In the genomic region with DNA sequence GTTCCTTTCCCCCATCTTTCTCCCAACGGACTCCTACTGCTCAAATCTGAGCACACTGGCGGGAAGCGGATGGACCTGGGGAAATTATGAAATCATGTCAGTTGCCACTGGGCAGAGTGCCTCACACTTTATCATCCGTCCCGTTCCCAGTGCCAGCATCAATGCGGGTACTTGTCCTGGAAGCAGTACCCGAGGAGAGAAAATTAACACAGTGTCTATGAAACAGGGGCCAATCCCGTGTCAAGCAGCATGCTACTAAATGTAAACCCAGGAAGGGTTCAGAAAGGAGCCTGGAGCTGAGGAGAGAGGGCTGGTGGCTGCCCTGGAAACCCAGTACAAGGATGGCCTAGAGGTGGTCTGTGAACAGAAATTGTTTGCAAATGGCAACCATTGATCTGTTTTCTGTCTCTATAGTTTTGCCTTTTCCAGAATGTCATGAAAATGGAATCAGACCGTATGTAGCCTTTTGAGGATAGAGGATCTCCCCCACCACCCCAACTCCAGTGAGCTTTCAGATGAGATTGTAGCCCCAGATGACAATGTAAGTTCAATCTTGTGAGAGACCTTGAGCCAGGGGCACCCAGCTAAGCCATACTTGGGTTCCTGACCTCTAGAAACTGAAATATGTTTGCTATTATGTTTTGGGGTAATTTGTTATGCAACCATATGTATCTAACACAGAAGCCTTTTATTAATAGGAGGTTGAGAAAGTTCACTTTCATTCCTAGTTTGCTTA, we compare ENCODE assay signal across 8 cellular contexts. TPM values are rescaled to one million over a fixed set of nuclear protein-coding genes. Genes with fewer than 3 reads are reported as not detected.
DNase-seq lines count a peak whose midpoint lies in the region; ATAC-seq, FAIRE-seq and TF ChIP-seq lines count a peak whose summit lies in the region.

No MANE protein-coding gene starts in this region.

- peak overlapping the region in 3 of 4 donors; percentile 66 to 69 (median 68) for H3K27ac ChIP-seq in gastrocnemius medialis

- no peaks in the 10 kb centered on the region for H3K9me3 Mint-ChIP-seq in activated T-helper 2 cell treated with anti-CD3 and anti-CD28 coated beads, Interferon-gamma antibody, Interleukin-2, Interleukin-4, amounts not matched to agents 10 μg/mL and 5 μg/mL and 100 μg/mL, durations not matched to agents 14 hours and 24 hours and 36 hours

- no peaks in the 10 kb centered on the region for H3K36me3 ChIP-seq in gastrocnemius medialis

- peaks cover 33% of the 10 kb centered on the region for H3K27me3 Mint-ChIP-seq in activated T-helper 2 cell treated with anti-CD3 and anti-CD28 coated beads, Interferon-gamma antibody, Interleukin-2, Interleukin-4, amounts not matched to agents 10 μg/mL and 5 μg/mL and 100 μg/mL, durations not matched to agents 14 hours and 24 hours and 36 hours (ENCODE audit: low read depth)

- H3K4me1 Mint-ChIP-seq in activated T-helper 2 cell treated with anti-CD3 and anti-CD28 coated beads, Interferon-gamma antibody, Interleukin-2, Interleukin-4, amounts not matched to agents 10 μg/mL and 5 μg/mL and 100 μg/mL, durations not matched to agents 14 hours and 24 hours and 36 hours (ENCODE audit: low read depth), result peaks cover 10% of the 10 kb centered on the region

- FAIRE-seq in GM19239 (lab: Jason Lieb, UNC), result no peak

- DNase-seq in AG10803 (ENCODE audit: low read depth) (peak; percentile 21), HS-5 (ENCODE audit: low read depth) (peak; percentile 23), left cardiac atrium (peak; percentile 45), gastrocnemius medialis (peak in 1 of 2 donors; percentile 4), OCI-M1 (lab: John Stamatoyannopoulos, UW) (no peak), GM19239 (ENCODE audit: insufficient read length, low spot score) (no peak), NCI-H345 (lab: John Stamatoyannopoulos, UW) (no peak)
- DNase-seq in activated T-helper 2 cell treated with anti-CD3 and anti-CD28 coated beads, Interferon-gamma antibody, Interleukin-2, Interleukin-4, amounts not matched to agents 10 μg/mL and 5 μg/mL and 100 μg/mL, durations not matched to agents 14 hours and 24 hours and 36 hours (ENCODE audit: low spot score), result no peak

- H3K27me3 ChIP-seq in gastrocnemius medialis, result no peaks in the 10 kb centered on the region

- no peaks in the 10 kb centered on the region for H3K9me3 ChIP-seq in gastrocnemius medialis

- no peaks in the 10 kb centered on the region for H3K36me3 Mint-ChIP-seq in activated T-helper 2 cell treated with anti-CD3 and anti-CD28 coated beads, Interferon-gamma antibody, Interleukin-2, Interleukin-4, amounts not matched to agents 10 μg/mL and 5 μg/mL and 100 μg/mL, durations not matched to agents 14 hours and 24 hours and 36 hours (ENCODE audit: low read depth)

- in situ Hi-C loops in gastrocnemius medialis (cut with MboI; ENCODE audit: low sequenced_read_pairs in 4 of 4), result no loop called here

- no peak for TF ChIP-seq POLR2A in gastrocnemius medialis (IDR thresholded peaks at IDR 0.05)

- no peak overlapping the region for H3K27ac Mint-ChIP-seq in activated T-helper 2 cell treated with anti-CD3 and anti-CD28 coated beads, Interferon-gamma antibody, Interleukin-2, Interleukin-4, amounts not matched to agents 10 μg/mL and 5 μg/mL and 100 μg/mL, durations not matched to agents 14 hours and 24 hours and 36 hours

- intact Hi-C loops in activated T-helper 2 cell treated with anti-CD3 and anti-CD28 coated beads, Interferon-gamma antibody, Interleukin-2, Interleukin-4, amounts not matched to agents 10 μg/mL and 5 μg/mL and 100 μg/mL, durations not matched to agents 14 hours and 24 hours and 36 hours (cut with micrococcal nuclease), result loop anchor here (2.0 to 5.0 kb wide), 4 partner anchors 35 to 135 kb away; partner anchors contain the start of gene MAP4K5
- intact Hi-C loops in left cardiac atrium (cut with DNase I) (no loop called here), gastrocnemius medialis (cut with DNase I; ENCODE audit: low total_unique reads) (loop anchor here (2.0 to 10.0 kb wide), 5 partner anchors 55 to 163 kb away; partner anchors contain the start of genes DMAC2L, L2HGDH, MAP4K5 and SOS2)

- ATAC-seq in left cardiac atrium (peak; percentile 34 to 39), gastrocnemius medialis (peak; percentile 29 to 32)

- peaks cover 10 to 13% of the 10 kb centered on the region in 2 donors for H3K4me1 ChIP-seq in gastrocnemius medialis

- H3K4me3 ChIP-seq in AG10803 (ENCODE audit: low read length) (peak overlapping the region; percentile 65), gastrocnemius medialis (peak overlapping the region; percentile 59 to 95 (median 67))

- H3K4me3 Mint-ChIP-seq in activated T-helper 2 cell treated with anti-CD3 and anti-CD28 coated beads, Interferon-gamma antibody, Interleukin-2, Interleukin-4, amounts not matched to agents 10 μg/mL and 5 μg/mL and 100 μg/mL, durations not matched to agents 14 hours and 24 hours and 36 hours (ENCODE audit: low read depth), result peak overlapping the region; percentile 46

- TF ChIP-seq CTCF in AG10803 (conservative IDR thresholded peaks at IDR 0.05; ENCODE audit: low read length) (no peak), gastrocnemius medialis (IDR thresholded peaks at IDR 0.05 in 4 of 5, conservative IDR thresholded peaks at IDR 0.05 in 1 of 5) (no peak)

RNA-seq across cellular contexts. Expression of gene CDKL1, which starts 0.9 kb away (rescaled TPM):
- 3.6 and 5.0 TPM in 2 replicates for total RNA-seq in activated T-helper 2 cell treated with anti-CD3 and anti-CD28 coated beads, Interferon-gamma antibody, Interleukin-2, Interleukin-4, amounts not matched to agents 10 μg/mL and 5 μg/mL and 100 μg/mL, durations not matched to agents 14 hours and 24 hours and 36 hours
- total RNA-seq in left cardiac atrium (1 to 10 TPM; 2.9 to 3.0 TPM), gastrocnemius medialis (1 to 10 TPM in 2 of 4 donors, under 1 TPM in 2; 0.59 to 2.0 (median 1.4) TPM)

Comparison
In these comparisons a context has a peak if more than half of its experiments do, and no peak if none do; other contexts are left out.
1. DNase-seq: peak in AG10803 (single experiment), HS-5 (single experiment) and left cardiac atrium (single experiment); none in activated T-helper 2 cell treated with anti-CD3 and anti-CD28 coated beads, Interferon-gamma antibody, Interleukin-2, Interleukin-4, amounts not matched to agents 10 μg/mL and 5 μg/mL and 100 μg/mL, durations not matched to agents 14 hours and 24 hours and 36 hours (single experiment), OCI-M1 (single experiment), GM19239 (single experiment) and NCI-H345 (single experiment).
2. intact Hi-C loops: an anchor here in activated T-helper 2 cell treated with anti-CD3 and anti-CD28 coated beads, Interferon-gamma antibody, Interleukin-2, Interleukin-4, amounts not matched to agents 10 μg/mL and 5 μg/mL and 100 μg/mL, durations not matched to agents 14 hours and 24 hours and 36 hours (2.0 to 5.0 kb wide) and gastrocnemius medialis (2.0 to 10.0 kb wide); none called in left cardiac atrium.